Comparison of ENCODE assay signal across 1 cellular context in genomic region chr9:14106699-14107098, GRCh38.
TF ChIP-seq lines count a peak whose summit lies in the region.

No MANE protein-coding gene starts in this region.

TF ChIP-seq in HEK293, 187 proteins besides CTCF, POLR2A, EP300 and RAD21 (continued from another document):
- TF ChIP-seq ZBTB49 (tag by site-specific recombination; IDR thresholded peaks at IDR 0.05; ENCODE audit: low read depth) = no peak
TF ChIP-seq in HEK293: peak in this region for 1.
